20 cellular contexts compared by ENCODE assay signal in genomic region chr6:21508753-21509152, GRCh38.
A peak's percentile ranks its signal among the peaks of the same experiment; 100 is the strongest.
DNase-seq lines count a peak whose midpoint lies in the region; ATAC-seq and TF ChIP-seq lines count a peak whose summit lies in the region.
"Had no signal": no experiment of that assay in that cellular context is flagged by ENCODE, and none has a peak within 500 bp of the region (broad histone marks: within the 10 kb centered on the region; RNA-seq: fewer than 3 reads in every experiment).

No MANE protein-coding gene starts in this region.

- H3K4me1 ChIP-seq in effector memory CD4-positive, alpha-beta T cell (ENCODE audit: control insufficient read depth, insufficient read depth, low read length, poor library complexity, severe bottlenecking), result no peaks in the 10 kb centered on the region
- H3K4me1 ChIP-seq in mucosa of descending colon (ENCODE audit: low read depth), result no peaks in the 10 kb centered on the region

- no peaks in the 10 kb centered on the region for H3K27me3 ChIP-seq in effector memory CD4-positive, alpha-beta T cell (replicated peaks; ENCODE audit: control insufficient read depth, insufficient read depth, low read length, poor library complexity, severe bottlenecking)

- no peak overlapping the region for H3K4me3 ChIP-seq in epithelial cell of esophagus (ENCODE audit: low read length)
- no peak overlapping the region for H3K4me3 ChIP-seq in effector memory CD4-positive, alpha-beta T cell (ENCODE audit: insufficient read depth, low read depth, low read length, poor library complexity, severe bottlenecking)
- H3K4me3 ChIP-seq in mucosa of descending colon, result no peak overlapping the region
- H3K4me3 ChIP-seq: K562 had no signal

- H3K27ac ChIP-seq in effector memory CD4-positive, alpha-beta T cell (ENCODE audit: insufficient read depth, low read length, poor library complexity, severe bottlenecking), result no peak overlapping the region

- no peak for TF ChIP-seq CTCF in epithelial cell of esophagus (IDR thresholded peaks at IDR 0.05; ENCODE audit: insufficient read depth, low read depth, low read length, missing control alignments)
- TF ChIP-seq CTCF in mucosa of descending colon (IDR thresholded peaks at IDR 0.05), result no peak

- H3K9me3 ChIP-seq in effector memory CD4-positive, alpha-beta T cell (ENCODE audit: control insufficient read depth, low read length), result no peaks in the 10 kb centered on the region
- H3K9me3 ChIP-seq in mucosa of descending colon, result no peaks in the 10 kb centered on the region

- no peaks in the 10 kb centered on the region for H3K36me3 ChIP-seq in effector memory CD4-positive, alpha-beta T cell (ENCODE audit: control insufficient read depth, insufficient read depth, low read length)
- no peaks in the 10 kb centered on the region for H3K36me3 ChIP-seq in mucosa of descending colon (ENCODE audit: low read depth)

- intact Hi-C loops in mucosa of descending colon (cut with DNase I, micrococcal nuclease), result no loop called here

- DNase-seq in ELF-1 (ENCODE audit: low read depth, low spot score) (peak; percentile 47), NCI-H526 treated with DMSO at 0.1 percent for 48 hours (lab: John Stamatoyannopoulos, UW) (peak; percentile 85), epithelial cell of esophagus (ENCODE audit: low read depth) (peak; percentile 64), NCI-H2081 (lab: John Stamatoyannopoulos, UW) (no peak), mucosa of descending colon (no peak)
- no peak for DNase-seq in effector memory CD4-positive, alpha-beta T cell
- DNase-seq: CD4-positive, CD25-positive, alpha-beta regulatory T cell; DMS153; GF-D8; H9; HFFc6; MM.1S; NCI-H1092; NCI-H1436; NCI-H187 treated with DMSO at 0.1 percent for 48 hours; NCI-H226; NCI-H510A treated with DMSO at 0.1 percent for 48 hours; Right ventricle myocardium superior had no signal

- ATAC-seq in mucosa of descending colon (no peak), GM21529 (IDR thresholded peaks at IDR 0.05; ENCODE audit: unreplicated experiment) (no peak)
- ATAC-seq: K562 had no signal

Comparison
In these comparisons a context has a peak if more than half of its experiments do, and no peak if none do; other contexts are left out.
1. DNase-seq: peak in ELF-1 (single experiment), NCI-H526 treated with DMSO at 0.1 percent for 48 hours (single experiment) and epithelial cell of esophagus (single experiment); none in NCI-H2081 (0 of 2), effector memory CD4-positive, alpha-beta T cell (0 of 3) and mucosa of descending colon (0 of 3).